In genomic region chr5:15009420-15009819, GRCh38 we compare ENCODE assay signal across 9 cellular contexts.
DNase-seq lines count a peak whose midpoint lies in the region; ATAC-seq and TF ChIP-seq lines count a peak whose summit lies in the region.
"Had no signal": no experiment of that assay in that cellular context is flagged by ENCODE, and none has a peak within 500 bp of the region (broad histone marks: within the 10 kb centered on the region; RNA-seq: fewer than 3 reads in every experiment).

No MANE protein-coding gene starts in this region.

- H3K4me3 ChIP-seq in SJCRH30 (no peak overlapping the region), tibial artery (no peak overlapping the region)

- intact Hi-C loops in tibial artery (cut with DNase I; ENCODE audit: low total_unique reads) = no loop called here

- H3K9me3 Mint-ChIP-seq in activated naive CD8-positive, alpha-beta T cell treated with anti-CD3 and anti-CD28 coated beads, Interleukin-2, amount 50 U/mL, for 24 hours = no peaks in the 10 kb centered on the region
- no peaks in the 10 kb centered on the region for H3K9me3 Mint-ChIP-seq in activated naive CD8-positive, alpha-beta T cell treated with anti-CD3 and anti-CD28 coated beads for 36 hours
- no peaks in the 10 kb centered on the region for H3K9me3 Mint-ChIP-seq in endothelial cell (ENCODE audit: unreplicated experiment)

- peak; percentile 34 for ATAC-seq in activated naive CD8-positive, alpha-beta T cell treated with anti-CD3 and anti-CD28 coated beads, Interleukin-2, amount 50 U/mL, for 24 hours
- no peak for ATAC-seq in GM21619 (IDR thresholded peaks at IDR 0.05; ENCODE audit: unreplicated experiment)

- no peak overlapping the region for H3K27ac Mint-ChIP-seq in activated naive CD8-positive, alpha-beta T cell treated with anti-CD3 and anti-CD28 coated beads, Interleukin-2, amount 50 U/mL, for 24 hours
- H3K27ac Mint-ChIP-seq in activated naive CD8-positive, alpha-beta T cell treated with anti-CD3 and anti-CD28 coated beads for 36 hours = no peak overlapping the region
- H3K27ac Mint-ChIP-seq in endothelial cell (ENCODE audit: unreplicated experiment) = no peak overlapping the region
- H3K27ac Mint-ChIP-seq: B cell had no signal

- H3K9me3 ChIP-seq in SJCRH30 (replicated peaks) = no peaks in the 10 kb centered on the region
- H3K9me3 ChIP-seq in tibial artery = no peaks in the 10 kb centered on the region

- H3K27me3 Mint-ChIP-seq in activated naive CD8-positive, alpha-beta T cell treated with anti-CD3 and anti-CD28 coated beads, Interleukin-2, amount 50 U/mL, for 24 hours = peaks cover 6% of the 10 kb centered on the region
- no peaks in the 10 kb centered on the region for H3K27me3 Mint-ChIP-seq in activated naive CD8-positive, alpha-beta T cell treated with anti-CD3 and anti-CD28 coated beads for 36 hours
- peaks cover 6% of the 10 kb centered on the region for H3K27me3 Mint-ChIP-seq in endothelial cell (ENCODE audit: unreplicated experiment)

- H3K4me1 ChIP-seq in SJCRH30 = peaks cover 13% of the 10 kb centered on the region
- H3K4me1 ChIP-seq in tibial artery = peaks cover 0 to 50% (median 28%) of the 10 kb centered on the region in 4 donors

- H3K4me1 Mint-ChIP-seq in activated naive CD8-positive, alpha-beta T cell treated with anti-CD3 and anti-CD28 coated beads, Interleukin-2, amount 50 U/mL, for 24 hours = no peaks in the 10 kb centered on the region
- peaks cover 2% of the 10 kb centered on the region for H3K4me1 Mint-ChIP-seq in activated naive CD8-positive, alpha-beta T cell treated with anti-CD3 and anti-CD28 coated beads for 36 hours
- H3K4me1 Mint-ChIP-seq in endothelial cell (ENCODE audit: unreplicated experiment) = peaks cover under 1% of the 10 kb centered on the region
- H3K4me1 Mint-ChIP-seq: B cell had no signal

- H3K27me3 ChIP-seq in SJCRH30 = no peaks in the 10 kb centered on the region
- H3K27me3 ChIP-seq in tibial artery = no peaks in the 10 kb centered on the region

- H3K36me3 Mint-ChIP-seq in activated naive CD8-positive, alpha-beta T cell treated with anti-CD3 and anti-CD28 coated beads, Interleukin-2, amount 50 U/mL, for 24 hours (ENCODE audit: low read depth) = no peaks in the 10 kb centered on the region
- no peaks in the 10 kb centered on the region for H3K36me3 Mint-ChIP-seq in activated naive CD8-positive, alpha-beta T cell treated with anti-CD3 and anti-CD28 coated beads for 36 hours
- H3K36me3 Mint-ChIP-seq in endothelial cell (ENCODE audit: low read depth, unreplicated experiment) = no peaks in the 10 kb centered on the region

- no peak for DNase-seq in activated naive CD8-positive, alpha-beta T cell treated with anti-CD3 and anti-CD28 coated beads, Interleukin-2, amount 50 U/mL, for 24 hours
- DNase-seq in activated naive CD8-positive, alpha-beta T cell treated with anti-CD3 and anti-CD28 coated beads for 36 hours = no peak
- DNase-seq in SJCRH30 (peak; percentile 9 to 67), foreskin melanocyte (peak; percentile 47), tibial artery (no peak), endothelial cell (ENCODE audit: low spot score) (no peak), MV-4-11 (lab: John Stamatoyannopoulos, UW) (no peak)

- H3K27ac ChIP-seq in SJCRH30 = no peak overlapping the region
- peak overlapping the region; percentile 82 to 84 for H3K27ac ChIP-seq in tibial artery

- TF ChIP-seq CTCF in tibial artery (IDR thresholded peaks at IDR 0.05) (no peak), endothelial cell (IDR thresholded peaks at IDR 0.05; ENCODE audit: unreplicated experiment) (no peak)

- H3K36me3 ChIP-seq in SJCRH30 = no peaks in the 10 kb centered on the region
- no peaks in the 10 kb centered on the region for H3K36me3 ChIP-seq in tibial artery

- H3K4me3 Mint-ChIP-seq in activated naive CD8-positive, alpha-beta T cell treated with anti-CD3 and anti-CD28 coated beads, Interleukin-2, amount 50 U/mL, for 24 hours = no peak overlapping the region
- H3K4me3 Mint-ChIP-seq in activated naive CD8-positive, alpha-beta T cell treated with anti-CD3 and anti-CD28 coated beads for 36 hours = no peak overlapping the region
- no peak overlapping the region for H3K4me3 Mint-ChIP-seq in endothelial cell (ENCODE audit: unreplicated experiment)
- H3K4me3 Mint-ChIP-seq: B cell had no signal

Comparison
In these comparisons a context has a peak if more than half of its experiments do, and no peak if none do; other contexts are left out.
1. DNase-seq: peak in SJCRH30 (2 of 2) and foreskin melanocyte (single experiment); none in activated naive CD8-positive, alpha-beta T cell treated with anti-CD3 and anti-CD28 coated beads, Interleukin-2, amount 50 U/mL, for 24 hours (single experiment), activated naive CD8-positive, alpha-beta T cell treated with anti-CD3 and anti-CD28 coated beads for 36 hours (single experiment), tibial artery (0 of 2), endothelial cell (single experiment) and MV-4-11 (single experiment).